1 cellular context compared by ENCODE assay signal in the genomic region with DNA sequence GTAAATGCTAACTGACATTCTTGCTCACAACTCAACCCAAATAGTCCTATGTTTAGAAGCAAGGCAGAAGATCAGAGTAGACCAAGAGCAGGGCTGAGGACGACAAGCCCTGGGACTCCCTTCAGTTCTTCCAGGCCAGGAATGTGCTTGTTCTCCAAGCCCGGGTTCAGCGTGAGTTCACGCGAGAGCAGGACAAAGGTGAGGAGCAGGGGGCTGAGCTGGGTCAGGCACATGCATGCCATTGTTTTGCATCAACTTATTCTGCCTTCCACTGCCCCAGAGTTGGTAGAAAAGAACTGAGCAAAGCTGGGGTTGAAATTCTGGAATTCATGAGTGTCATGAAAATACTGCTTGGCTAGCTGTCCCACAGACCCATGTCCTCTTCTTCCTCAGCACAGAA.
TF ChIP-seq lines count a peak whose summit lies in the region.

No MANE protein-coding gene starts in this region.

TF ChIP-seq in GM23338, 12 proteins besides CTCF, POLR2A, EP300 and RAD21 (continued from another document):
- TF ChIP-seq, protein P1, sequence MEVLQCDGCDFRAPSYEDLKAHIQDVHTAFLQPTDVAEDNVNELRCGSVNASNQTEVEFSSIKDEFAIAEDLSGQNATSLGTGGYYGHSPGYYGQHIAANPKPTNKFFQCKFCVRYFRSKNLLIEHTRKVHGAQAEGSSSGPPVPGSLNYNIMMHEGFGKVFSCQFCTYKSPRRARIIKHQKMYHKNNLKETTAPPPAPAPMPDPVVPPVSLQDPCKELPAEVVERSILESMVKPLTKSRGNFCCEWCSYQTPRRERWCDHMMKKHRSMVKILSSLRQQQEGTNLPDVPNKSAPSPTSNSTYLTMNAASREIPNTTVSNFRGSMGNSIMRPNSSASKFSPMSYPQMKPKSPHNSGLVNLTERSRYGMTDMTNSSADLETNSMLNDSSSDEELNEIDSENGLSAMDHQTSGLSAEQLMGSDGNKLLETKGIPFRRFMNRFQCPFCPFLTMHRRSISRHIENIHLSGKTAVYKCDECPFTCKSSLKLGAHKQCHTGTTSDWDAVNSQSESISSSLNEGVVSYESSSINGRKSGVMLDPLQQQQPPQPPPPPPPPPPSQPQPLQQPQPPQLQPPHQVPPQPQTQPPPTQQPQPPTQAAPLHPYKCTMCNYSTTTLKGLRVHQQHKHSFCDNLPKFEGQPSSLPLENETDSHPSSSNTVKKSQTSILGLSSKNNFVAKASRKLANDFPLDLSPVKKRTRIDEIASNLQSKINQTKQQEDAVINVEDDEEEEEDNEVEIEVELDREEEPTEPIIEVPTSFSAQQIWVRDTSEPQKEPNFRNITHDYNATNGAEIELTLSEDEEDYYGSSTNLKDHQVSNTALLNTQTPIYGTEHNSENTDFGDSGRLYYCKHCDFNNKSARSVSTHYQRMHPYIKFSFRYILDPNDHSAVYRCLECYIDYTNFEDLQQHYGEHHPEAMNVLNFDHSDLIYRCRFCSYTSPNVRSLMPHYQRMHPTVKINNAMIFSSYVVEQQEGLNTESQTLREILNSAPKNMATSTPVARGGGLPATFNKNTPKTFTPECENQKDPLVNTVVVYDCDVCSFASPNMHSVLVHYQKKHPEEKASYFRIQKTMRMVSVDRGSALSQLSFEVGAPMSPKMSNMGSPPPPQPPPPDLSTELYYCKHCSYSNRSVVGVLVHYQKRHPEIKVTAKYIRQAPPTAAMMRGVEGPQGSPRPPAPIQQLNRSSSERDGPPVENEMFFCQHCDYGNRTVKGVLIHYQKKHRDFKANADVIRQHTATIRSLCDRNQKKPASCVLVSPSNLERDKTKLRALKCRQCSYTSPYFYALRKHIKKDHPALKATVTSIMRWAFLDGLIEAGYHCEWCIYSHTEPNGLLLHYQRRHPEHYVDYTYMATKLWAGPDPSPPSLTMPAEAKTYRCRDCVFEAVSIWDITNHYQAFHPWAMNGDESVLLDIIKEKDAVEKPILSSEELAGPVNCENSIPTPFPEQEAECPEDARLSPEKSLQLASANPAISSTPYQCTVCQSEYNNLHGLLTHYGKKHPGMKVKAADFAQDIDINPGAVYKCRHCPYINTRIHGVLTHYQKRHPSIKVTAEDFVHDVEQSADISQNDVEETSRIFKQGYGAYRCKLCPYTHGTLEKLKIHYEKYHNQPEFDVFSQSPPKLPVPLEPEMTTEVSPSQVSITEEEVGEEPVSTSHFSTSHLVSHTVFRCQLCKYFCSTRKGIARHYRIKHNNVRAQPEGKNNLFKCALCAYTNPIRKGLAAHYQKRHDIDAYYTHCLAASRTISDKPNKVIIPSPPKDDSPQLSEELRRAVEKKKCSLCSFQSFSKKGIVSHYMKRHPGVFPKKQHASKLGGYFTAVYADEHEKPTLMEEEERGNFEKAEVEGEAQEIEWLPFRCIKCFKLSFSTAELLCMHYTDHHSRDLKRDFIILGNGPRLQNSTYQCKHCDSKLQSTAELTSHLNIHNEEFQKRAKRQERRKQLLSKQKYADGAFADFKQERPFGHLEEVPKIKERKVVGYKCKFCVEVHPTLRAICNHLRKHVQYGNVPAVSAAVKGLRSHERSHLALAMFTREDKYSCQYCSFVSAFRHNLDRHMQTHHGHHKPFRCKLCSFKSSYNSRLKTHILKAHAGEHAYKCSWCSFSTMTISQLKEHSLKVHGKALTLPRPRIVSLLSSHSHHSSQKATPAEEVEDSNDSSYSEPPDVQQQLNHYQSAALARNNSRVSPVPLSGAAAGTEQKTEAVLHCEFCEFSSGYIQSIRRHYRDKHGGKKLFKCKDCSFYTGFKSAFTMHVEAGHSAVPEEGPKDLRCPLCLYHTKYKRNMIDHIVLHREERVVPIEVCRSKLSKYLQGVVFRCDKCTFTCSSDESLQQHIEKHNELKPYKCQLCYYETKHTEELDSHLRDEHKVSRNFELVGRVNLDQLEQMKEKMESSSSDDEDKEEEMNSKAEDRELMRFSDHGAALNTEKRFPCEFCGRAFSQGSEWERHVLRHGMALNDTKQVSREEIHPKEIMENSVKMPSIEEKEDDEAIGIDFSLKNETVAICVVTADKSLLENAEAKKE (CRISPR knock-in tag; IDR thresholded peaks at IDR 0.05) = no peak
